In genomic region chr11:134521452-134522289, GRCh38 we compare ENCODE assay signal across 1 cellular context.
TF ChIP-seq lines count a peak whose summit lies in the region.

No MANE protein-coding gene starts in this region.

TF ChIP-seq in IMR-90, 13 proteins besides CTCF, POLR2A, EP300 and RAD21 (continued from another document):
- TF ChIP-seq, protein P1, sequence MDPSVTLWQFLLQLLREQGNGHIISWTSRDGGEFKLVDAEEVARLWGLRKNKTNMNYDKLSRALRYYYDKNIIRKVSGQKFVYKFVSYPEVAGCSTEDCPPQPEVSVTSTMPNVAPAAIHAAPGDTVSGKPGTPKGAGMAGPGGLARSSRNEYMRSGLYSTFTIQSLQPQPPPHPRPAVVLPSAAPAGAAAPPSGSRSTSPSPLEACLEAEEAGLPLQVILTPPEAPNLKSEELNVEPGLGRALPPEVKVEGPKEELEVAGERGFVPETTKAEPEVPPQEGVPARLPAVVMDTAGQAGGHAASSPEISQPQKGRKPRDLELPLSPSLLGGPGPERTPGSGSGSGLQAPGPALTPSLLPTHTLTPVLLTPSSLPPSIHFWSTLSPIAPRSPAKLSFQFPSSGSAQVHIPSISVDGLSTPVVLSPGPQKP (IDR thresholded peaks at IDR 0.05; ENCODE audit: borderline replicate concordance, low read depth, low read length), result no peak
- TF ChIP-seq BHLHE40 (IDR thresholded peaks at IDR 0.05; ENCODE audit: low read depth, low read length) (no peak), SMC3 (IDR thresholded peaks at IDR 0.05; ENCODE audit: low read depth, low read length) (no peak), RFX5 (IDR thresholded peaks at IDR 0.05; ENCODE audit: low read depth, low read length) (no peak), MAZ (IDR thresholded peaks at IDR 0.05; ENCODE audit: borderline replicate concordance, low read depth, low read length) (no peak), CEBPB (IDR thresholded peaks at IDR 0.05; ENCODE audit: low read depth, low read length) (no peak), NFE2L2 (IDR thresholded peaks at IDR 0.05; ENCODE audit: low read depth, low read length) (no peak), MXI1 (IDR thresholded peaks at IDR 0.05; ENCODE audit: borderline replicate concordance, low read depth, low read length) (no peak), USF2 (IDR thresholded peaks at IDR 0.05; ENCODE audit: low read depth, low read length) (no peak), RCOR1 (IDR thresholded peaks at IDR 0.05; ENCODE audit: insufficient replicate concordance, low read length) (no peak), CHD1 (IDR thresholded peaks at IDR 0.05; ENCODE audit: low read depth, low read length) (no peak), MAFK (IDR thresholded peaks at IDR 0.05; ENCODE audit: low read depth, low read length) (no peak)
